ENCODE assay signal across 9 cellular contexts in the genomic region with DNA sequence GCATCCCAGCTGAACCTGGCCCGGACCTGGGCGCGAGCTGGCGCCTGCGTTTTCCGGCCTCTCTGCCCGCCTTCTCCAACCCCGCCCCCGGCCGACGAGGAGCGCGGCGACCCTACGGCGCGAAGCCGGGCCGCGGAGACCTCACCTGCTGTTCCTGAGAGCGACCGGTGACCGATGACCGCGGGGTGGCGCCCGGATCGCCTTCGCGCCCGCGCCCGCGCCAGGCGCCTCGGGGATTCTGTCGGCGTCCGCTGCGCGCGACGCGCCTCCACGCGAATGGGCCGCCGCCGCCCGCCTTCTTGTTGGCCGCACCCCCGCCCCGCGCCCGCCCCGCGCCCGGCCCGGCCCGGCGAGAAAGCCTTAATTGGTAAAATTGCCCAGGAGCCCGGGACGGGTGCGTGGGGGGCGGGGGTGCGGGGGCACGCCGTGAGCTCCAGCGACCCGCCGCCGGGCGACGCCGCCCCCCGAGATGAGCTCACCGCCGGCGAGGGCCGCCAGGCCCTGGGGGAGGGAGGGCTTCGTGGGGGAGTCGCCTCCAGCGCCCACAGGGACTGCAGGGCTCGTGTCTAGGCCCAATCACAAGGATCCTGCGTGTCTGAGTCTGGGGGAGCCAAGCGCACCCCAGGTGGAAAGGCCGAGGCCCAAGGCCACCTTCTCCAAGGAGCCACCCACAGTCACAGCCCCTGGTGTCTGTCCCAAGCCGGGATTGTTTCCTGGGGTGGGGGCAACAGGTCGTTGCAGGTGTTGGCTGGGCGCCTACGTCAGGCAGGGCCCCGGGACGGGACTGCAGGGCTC. TPM values are rescaled to one million over a fixed set of nuclear protein-coding genes. Genes with fewer than 3 reads are reported as not detected.
A peak's percentile ranks its signal among the peaks of the same experiment; 100 is the strongest.
DNase-seq lines count a peak whose midpoint lies in the region; ATAC-seq, FAIRE-seq and TF ChIP-seq lines count a peak whose summit lies in the region.
"Had no signal": no experiment of that assay in that cellular context is flagged by ENCODE, and none has a peak within 500 bp of the region (broad histone marks: within the 10 kb centered on the region; RNA-seq: fewer than 3 reads in every experiment).

A gene with protein sequence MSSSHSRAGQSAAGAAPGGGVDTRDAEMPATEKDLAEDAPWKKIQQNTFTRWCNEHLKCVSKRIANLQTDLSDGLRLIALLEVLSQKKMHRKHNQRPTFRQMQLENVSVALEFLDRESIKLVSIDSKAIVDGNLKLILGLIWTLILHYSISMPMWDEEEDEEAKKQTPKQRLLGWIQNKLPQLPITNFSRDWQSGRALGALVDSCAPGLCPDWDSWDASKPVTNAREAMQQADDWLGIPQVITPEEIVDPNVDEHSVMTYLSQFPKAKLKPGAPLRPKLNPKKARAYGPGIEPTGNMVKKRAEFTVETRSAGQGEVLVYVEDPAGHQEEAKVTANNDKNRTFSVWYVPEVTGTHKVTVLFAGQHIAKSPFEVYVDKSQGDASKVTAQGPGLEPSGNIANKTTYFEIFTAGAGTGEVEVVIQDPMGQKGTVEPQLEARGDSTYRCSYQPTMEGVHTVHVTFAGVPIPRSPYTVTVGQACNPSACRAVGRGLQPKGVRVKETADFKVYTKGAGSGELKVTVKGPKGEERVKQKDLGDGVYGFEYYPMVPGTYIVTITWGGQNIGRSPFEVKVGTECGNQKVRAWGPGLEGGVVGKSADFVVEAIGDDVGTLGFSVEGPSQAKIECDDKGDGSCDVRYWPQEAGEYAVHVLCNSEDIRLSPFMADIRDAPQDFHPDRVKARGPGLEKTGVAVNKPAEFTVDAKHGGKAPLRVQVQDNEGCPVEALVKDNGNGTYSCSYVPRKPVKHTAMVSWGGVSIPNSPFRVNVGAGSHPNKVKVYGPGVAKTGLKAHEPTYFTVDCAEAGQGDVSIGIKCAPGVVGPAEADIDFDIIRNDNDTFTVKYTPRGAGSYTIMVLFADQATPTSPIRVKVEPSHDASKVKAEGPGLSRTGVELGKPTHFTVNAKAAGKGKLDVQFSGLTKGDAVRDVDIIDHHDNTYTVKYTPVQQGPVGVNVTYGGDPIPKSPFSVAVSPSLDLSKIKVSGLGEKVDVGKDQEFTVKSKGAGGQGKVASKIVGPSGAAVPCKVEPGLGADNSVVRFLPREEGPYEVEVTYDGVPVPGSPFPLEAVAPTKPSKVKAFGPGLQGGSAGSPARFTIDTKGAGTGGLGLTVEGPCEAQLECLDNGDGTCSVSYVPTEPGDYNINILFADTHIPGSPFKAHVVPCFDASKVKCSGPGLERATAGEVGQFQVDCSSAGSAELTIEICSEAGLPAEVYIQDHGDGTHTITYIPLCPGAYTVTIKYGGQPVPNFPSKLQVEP (N-terminal part only) (minus strand): TSS at position 274 of the 795 bp plus-strand sequence. CDS start 3,389 bp downstream, outside the sequence.

- H3K27me3 Mint-ChIP-seq in chondrocyte (ENCODE audit: low read depth) = no peaks in the 10 kb centered on the region
- no peaks in the 10 kb centered on the region for H3K27me3 Mint-ChIP-seq in stimulated activated naive CD8-positive, alpha-beta T cell treated with anti-CD3 and anti-CD28 coated beads, Interleukin-15, Interleukin-2, amounts not matched to agents 100 ng/mL and 50 ng/mL, for 24 hours

- H3K79me2 ChIP-seq in HepG2 (ENCODE audit: insufficient read depth, low read length) = peaks cover 11% of the 10 kb centered on the region

- DNase-seq in NCI-H2196 (lab: John Stamatoyannopoulos, UW; ENCODE audit: unreplicated experiment) (peak; percentile 18), NCI-H2196 treated with DMSO at 0.1 percent for 48 hours (lab: John Stamatoyannopoulos, UW; ENCODE audit: unreplicated experiment) (no peak), NCI-H526 treated with DMSO at 0.1 percent for 48 hours (lab: John Stamatoyannopoulos, UW) (peak; percentile 38), chondrocyte (ENCODE audit: low spot score) (no peak), HepG2 (ENCODE audit: low spot score) (no peak), activated gamma-delta T cell treated with Interleukin-2 at 50 U/mL for 16 hours (no peak)
- DNase-seq: DND-41 had no signal

- no peak for TF ChIP-seq EP300 in HepG2 (IDR thresholded peaks at IDR 0.05; ENCODE audit: low read depth in 2 of 2, low read length in 2 of 2)
- no peak for TF ChIP-seq EP300 in HepG2 (CRISPR knock-in tag; IDR thresholded peaks at IDR 0.05; ENCODE audit: borderline replicate concordance)

- H3K27ac Mint-ChIP-seq in chondrocyte (ENCODE audit: unreplicated experiment) = peak within 1 kb of the TSS; percentile 82
- no peak within 1 kb of the TSS for H3K27ac Mint-ChIP-seq in stimulated activated naive CD8-positive, alpha-beta T cell treated with anti-CD3 and anti-CD28 coated beads, Interleukin-15, Interleukin-2, amounts not matched to agents 100 ng/mL and 50 ng/mL, for 24 hours

- H2AFZ ChIP-seq in HepG2 (ENCODE audit: low read length) = no peak within 1 kb of the TSS

- H3K4me1 ChIP-seq in HepG2 (ENCODE audit: insufficient read depth, low read length) = peaks cover 43% of the 10 kb centered on the region

- intact Hi-C loops in HepG2 (cut with micrococcal nuclease; ENCODE audit: unreplicated experiment) = loop anchor here (1.0 kb wide), 1 partner anchor 16 kb away; no protein-coding TSS in a partner anchor

- peak within 1 kb of the TSS; percentile 81 for H3K4me3 Mint-ChIP-seq in chondrocyte (ENCODE audit: unreplicated experiment)
- H3K4me3 Mint-ChIP-seq in stimulated activated naive CD8-positive, alpha-beta T cell treated with anti-CD3 and anti-CD28 coated beads, Interleukin-15, Interleukin-2, amounts not matched to agents 100 ng/mL and 50 ng/mL, for 24 hours = peak within 1 kb of the TSS; percentile 80

- no peaks in the 10 kb centered on the region for H4K20me1 ChIP-seq in HepG2 (ENCODE audit: insufficient read depth, low read length)

- WGBS in HepG2 (ENCODE audit: low lambda C conversion rate) = 0% methylated on average over 4 of the region's 93 CpGs

- FAIRE-seq in HepG2 (lab: Jason Lieb, UNC) = no peak

- H3K9ac ChIP-seq in HepG2 (ENCODE audit: insufficient read depth, low read depth, low read length) = peak within 1 kb of the TSS; percentile 54; the same call in 1 of the 2 replicates

- no TSS peak for BruUV-seq in HepG2 (replicated peaks; lab: Mats Ljungman, UMichigan)

- no peaks in the 10 kb centered on the region for H3K36me3 ChIP-seq in HepG2 (replicated peaks in 1 of 2; ENCODE audit: control insufficient read depth in 1 of 2, insufficient read depth in 2 of 2, low read length in 2 of 2)

- ATAC-seq in HepG2 (peak; percentile 5; the same call in 2 of the 3 replicates), HG02571 (IDR thresholded peaks at IDR 0.05; ENCODE audit: unreplicated experiment) (no peak)

- TF ChIP-seq CTCF in chondrocyte (IDR thresholded peaks at IDR 0.05) = no peak
- TF ChIP-seq CTCF in HepG2 (CRISPR knock-in tag; IDR thresholded peaks at IDR 0.05) = peak; percentile 68

- no peaks in the 10 kb centered on the region for H3K9me3 ChIP-seq in HepG2 (ENCODE audit: low read length)

- no peak for TF ChIP-seq RAD21 in HepG2 (CRISPR knock-in tag; IDR thresholded peaks at IDR 0.05)

- CTCF ChIA-PET in HepG2 (lab: Yijun Ruan, JAX; ENCODE audit: low intra/inter-chr PET ratio, low total read pairs) = interaction anchor here (3.0 kb wide), 1 partner anchor 161 kb away, joined by 55 read pairs; no protein-coding TSS in a partner anchor

- H3K27me3 ChIP-seq in HepG2 (ENCODE audit: control insufficient read depth in 1 of 2, insufficient read depth in 2 of 2, low read length in 2 of 2) = no peaks in the 10 kb centered on the region

- in situ Hi-C loops in HepG2 (cut with HindIII; ENCODE audit: extremely low pct_ligation_motif_present, low pct_unique_long_range_greater_than_20kb) = no loop called here

- no peak within 1 kb of the TSS for H3K27ac ChIP-seq in HepG2 (ENCODE audit: extremely low read length, insufficient read depth, low read length)

- peaks cover 23% of the 10 kb centered on the region for H3K4me1 Mint-ChIP-seq in chondrocyte (ENCODE audit: low read depth)
- peaks cover 12% of the 10 kb centered on the region for H3K4me1 Mint-ChIP-seq in stimulated activated naive CD8-positive, alpha-beta T cell treated with anti-CD3 and anti-CD28 coated beads, Interleukin-15, Interleukin-2, amounts not matched to agents 100 ng/mL and 50 ng/mL, for 24 hours (ENCODE audit: low read depth)

- peaks cover 7% of the 10 kb centered on the region for H3K36me3 Mint-ChIP-seq in chondrocyte (ENCODE audit: low read depth)
- H3K36me3 Mint-ChIP-seq in stimulated activated naive CD8-positive, alpha-beta T cell treated with anti-CD3 and anti-CD28 coated beads, Interleukin-15, Interleukin-2, amounts not matched to agents 100 ng/mL and 50 ng/mL, for 24 hours (ENCODE audit: low read depth) = peaks cover 5% of the 10 kb centered on the region

- no peaks in the 10 kb centered on the region for H3K9me3 Mint-ChIP-seq in chondrocyte (ENCODE audit: low read depth)
- H3K9me3 Mint-ChIP-seq in stimulated activated naive CD8-positive, alpha-beta T cell treated with anti-CD3 and anti-CD28 coated beads, Interleukin-15, Interleukin-2, amounts not matched to agents 100 ng/mL and 50 ng/mL, for 24 hours = no peaks in the 10 kb centered on the region

- TF ChIP-seq POLR2A in HepG2 (IDR thresholded peaks at IDR 0.05; ENCODE audit: insufficient read depth in 1 of 2, low read depth in 2 of 2, low read length in 2 of 2) = no peak

- peak within 1 kb of the TSS; percentile 82 for H3K4me2 ChIP-seq in HepG2 (ENCODE audit: low read depth, low read length)

- POLR2A ChIA-PET in HepG2 (lab: Yijun Ruan, JAX) = interaction anchor here (0.8 to 2.7 kb wide), 4 partner anchors 9 to 167 kb away, joined by 3 to 16 read pairs (median 10); a partner anchor contains a TSS

- peak within 1 kb of the TSS; percentile 34 to 68 (median 54) for H3K4me3 ChIP-seq in HepG2 (replicated peaks in 1 of 3; ENCODE audit: insufficient read depth in 1 of 3, low read depth in 2 of 3, low read length in 3 of 3)

RNA-seq across cellular contexts. Expression of the gene that starts here (rescaled TPM):
- 1,923 to 4,327 TPM (median 4,325 TPM) in 3 replicates for total RNA-seq in chondrocyte
- total RNA-seq in HepG2 (2016; rRNA removed; fragmentation: Illumina TruSeq; extraction: Trizol) = 119 and 174 TPM in 2 replicates
- total RNA-seq in HepG2 (2016; cell fraction: cytosol; rRNA removed; fragmentation: Illumina TruSeq; extraction: Trizol; ENCODE audit: low read depth) = 13.2 and 13.4 TPM in 2 replicates
- 90.0 and 191 TPM in 2 replicates for total RNA-seq in HepG2 (2016; cell fraction: insoluble cytoplasmic fraction; rRNA removed; fragmentation: Illumina TruSeq; extraction: Trizol)
- total RNA-seq in HepG2 (2016; cell fraction: membrane; rRNA removed; fragmentation: Illumina TruSeq; extraction: Trizol) = 36.3 and 36.5 TPM in 2 replicates
- 184 and 199 TPM in 2 replicates for total RNA-seq in HepG2 (2016; cell fraction: nucleus; rRNA removed; fragmentation: Illumina TruSeq; extraction: Trizol)
- 83.4 and 117 TPM in 2 replicates for polyA plus RNA-seq in HepG2 (2011; rRNA removed)
- 51.4 and 75.1 TPM in 2 replicates for polyA plus RNA-seq in HepG2 (2011; cell fraction: cytosol; rRNA removed)
- 546 and 648 TPM in 2 replicates for polyA plus RNA-seq in HepG2 (2011; cell fraction: nucleus; rRNA removed)
- polyA plus RNA-seq in HepG2 (2012) = 102 and 157 TPM in 2 replicates
- polyA plus RNA-seq in HepG2 (2016; cell fraction: cytosol; fragmentation: Illumina TruSeq; extraction: Trizol; ENCODE audit: low read depth) = 12.4 and 15.1 TPM in 2 replicates
- 93.9 and 131 TPM in 2 replicates for polyA plus RNA-seq in HepG2 (2016; cell fraction: insoluble cytoplasmic fraction; fragmentation: Illumina TruSeq; extraction: Trizol; ENCODE audit: low read depth)
- polyA plus RNA-seq in HepG2 (2016; cell fraction: membrane; fragmentation: Illumina TruSeq; extraction: Trizol; ENCODE audit: low read depth) = 22.9 and 27.1 TPM in 2 replicates
- 309 and 326 TPM in 2 replicates for polyA plus RNA-seq in HepG2 (2016; cell fraction: nucleus; fragmentation: Illumina TruSeq; extraction: Trizol; ENCODE audit: insufficient read depth, low read depth)
- 637 and 802 TPM in 2 replicates for polyA minus RNA-seq in HepG2 (2011; rRNA and poly(A)+ RNA removed; ENCODE audit: low replicate concordance)
- 304 and 314 TPM in 2 replicates for polyA minus RNA-seq in HepG2 (2011; cell fraction: cytosol; rRNA and poly(A)+ RNA removed)
- polyA minus RNA-seq in HepG2 (2011; cell fraction: nucleus; rRNA and poly(A)+ RNA removed) = 230 and 260 TPM in 2 replicates

Comparison
In these comparisons a context has a peak if more than half of its experiments do, and no peak if none do; other contexts are left out.
1. DNase-seq: peak in NCI-H2196 (single experiment) and NCI-H526 treated with DMSO at 0.1 percent for 48 hours (single experiment); none in NCI-H2196 treated with DMSO at 0.1 percent for 48 hours (single experiment), chondrocyte (single experiment), HepG2 (single experiment) and activated gamma-delta T cell treated with Interleukin-2 at 50 U/mL for 16 hours (single experiment).